In genomic region chr18:74766233-74766632, GRCh38 we compare ENCODE assay signal across 34 cellular contexts.
"Had no signal": no experiment of that assay in that cellular context is flagged by ENCODE, and none has a peak within 500 bp of the region (broad histone marks: within the 10 kb centered on the region; RNA-seq: fewer than 3 reads in every experiment).

No MANE protein-coding gene starts in this region.

- H3K27ac ChIP-seq: adrenal gland, ascending aorta, cardiac muscle cell, WERI-Rb-1 had no signal

- H3K4me1 ChIP-seq: adrenal gland, ascending aorta had no signal

- H3K4me3 ChIP-seq: adrenal gland, ascending aorta, cardiac muscle cell had no signal

- H3K36me3 ChIP-seq: adrenal gland, ascending aorta, cardiac muscle cell, WERI-Rb-1 had no signal

- H3K9me3 ChIP-seq: adrenal gland, ascending aorta had no signal

- DNase-seq: activated CD4-positive, alpha-beta memory T cell treated with anti-CD3 and anti-CD28 coated beads, Interleukin-2, amount 10 ng/mL, durations not matched to agents 7 days and 5 days; activated CD4-positive, alpha-beta T cell treated with anti-CD3 and anti-CD28 coated beads for 1 hour; activated CD4-positive, alpha-beta T cell treated with anti-CD3 and anti-CD28 coated beads for 36 hours; activated CD4-positive, alpha-beta T cell treated with anti-CD3 and anti-CD28 coated beads for 48 hours; activated CD4-positive, alpha-beta T cell treated with anti-CD3 and anti-CD28 coated beads, Interleukin-2, amount 10 ng/mL, durations not matched to agents 7 days and 5 days; activated CD4-positive, alpha-beta T cell treated with anti-CD3 and anti-CD28 coated beads, Interleukin-2, amount 50 U/mL, for 48 hours; activated CD4-positive, CD25-positive, alpha-beta regulatory T cell; activated CD8-positive, alpha-beta memory T cell treated with anti-CD3 and anti-CD28 coated beads for 24 hours; activated CD8-positive, alpha-beta memory T cell treated with anti-CD3 and anti-CD28 coated beads, Interleukin-2, amount 10 ng/mL, durations not matched to agents 7 days and 5 days; activated CD8-positive, alpha-beta memory T cell treated with anti-CD3 and anti-CD28 coated beads, Interleukin-2, amount 50 U/mL, for 48 hours; activated CD8-positive, alpha-beta T cell treated with anti-CD3 and anti-CD28 coated beads, Interleukin-2, amount 10 ng/mL, durations not matched to agents 7 days and 5 days; activated effector memory CD4-positive, alpha-beta T cell treated with Interleukin-2 at 50 U/mL for 16 hours; activated gamma-delta T cell; activated naive CD4-positive, alpha-beta T cell treated with anti-CD3 and anti-CD28 coated beads, Interleukin-2, amount 10 ng/mL, durations not matched to agents 7 days and 5 days; activated naive CD4-positive, alpha-beta T cell treated with Interleukin-2 at 50 U/mL for 16 hours; activated naive CD8-positive, alpha-beta T cell treated with anti-CD3 and anti-CD28 coated beads for 36 hours; activated T-cell treated with anti-CD3 and anti-CD28 coated beads, Interleukin-2, amount 50 U/mL, for 24 hours; activated T-cell treated with anti-CD3 and anti-CD28 coated beads, Interleukin-2, amount 50 U/mL, for 48 hours; adrenal gland; amygdala; anterior cingulate cortex; caudate nucleus; cerebellar nuclear complex; T-helper 1 cell; T-helper 2 cell; T-helper 9 cell; WERI-Rb-1 had no signal

- FAIRE-seq: bronchial epithelial cell, TTC549 had no signal

- H3K27me3 ChIP-seq: adrenal gland, ascending aorta, cardiac muscle cell had no signal

- ATAC-seq: activated CD4-positive, alpha-beta T cell treated with anti-CD3 and anti-CD28 coated beads for 36 hours; activated CD4-positive, CD25-positive, alpha-beta regulatory T cell treated with anti-CD3 and anti-CD28 coated beads, Interleukin-2, amount 50 U/mL, for 24 hours; activated CD8-positive, alpha-beta memory T cell treated with anti-CD3 and anti-CD28 coated beads, Interleukin-2, amount 10 ng/mL, durations not matched to agents 7 days and 5 days; activated CD8-positive, alpha-beta T cell treated with anti-CD3 and anti-CD28 coated beads, Interleukin-2, amount 10 ng/mL, durations not matched to agents 7 days and 5 days; activated naive CD4-positive, alpha-beta T cell treated with anti-CD3 and anti-CD28 coated beads, Interleukin-2, amount 50 U/mL, for 72 hours; WTC11 had no signal
